In the genomic region with DNA sequence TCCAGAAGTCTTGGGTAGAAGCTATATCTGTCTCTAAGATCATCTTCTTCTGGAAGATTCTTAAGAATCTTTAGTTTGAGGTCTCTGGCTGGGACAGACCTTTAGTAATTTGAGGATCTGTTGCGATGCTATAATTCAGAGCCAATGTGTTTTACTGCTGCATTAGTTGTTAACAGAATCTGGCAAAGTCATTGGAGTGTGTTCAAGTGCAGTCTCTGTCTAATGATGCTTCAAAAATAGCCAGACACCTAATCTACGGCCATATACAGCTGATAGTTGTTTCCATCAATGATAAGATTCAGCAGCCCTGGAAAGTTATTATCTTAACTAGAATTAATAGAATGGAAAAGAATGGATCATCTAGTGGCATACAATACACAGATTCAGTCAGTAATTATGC, we compare ENCODE assay signal across 20 cellular contexts.
DNase-seq lines count a peak whose midpoint lies in the region; ATAC-seq, FAIRE-seq and TF ChIP-seq lines count a peak whose summit lies in the region.
"Had no signal": no experiment of that assay in that cellular context is flagged by ENCODE, and none has a peak within 500 bp of the region (broad histone marks: within the 10 kb centered on the region; RNA-seq: fewer than 3 reads in every experiment).

No MANE protein-coding gene starts in this region.

- H3K79me2 ChIP-seq in GM12878 (ENCODE audit: control insufficient read depth, insufficient read depth, low read length) = no peaks in the 10 kb centered on the region; the same call in 1 of the 2 replicates

- H4K20me1 ChIP-seq in GM12878 (ENCODE audit: control insufficient read depth, insufficient read depth) = no peaks in the 10 kb centered on the region

- no peak overlapping the region for H3K9ac ChIP-seq in GM12878 (ENCODE audit: control insufficient read depth, insufficient read depth, low read length)

- DNase-seq in Right ventricle myocardium superior = no peak
- no peak for DNase-seq in cardiac septum (ENCODE audit: low spot score)
- no peak for DNase-seq in GM12878 (ENCODE audit: low read depth, low spot score)
- peak; percentile 9 for DNase-seq in left kidney (ENCODE audit: low read depth, low spot score)
- no peak for DNase-seq in transverse colon
- DNase-seq: CD4-positive, alpha-beta memory T cell; DMS153; KG1; NCI-H1417; NCI-H187; NCI-H2171 treated with DMSO at 0.1 percent for 48 hours; NCI-H446 treated with DMSO at 0.1 percent for 48 hours; NK-92 treated with Interleukin-12 subunit alpha and Interleukin-12 subunit beta, amount 100 ng/mL, for 24 hours; Peyer's patch; SHP77 had no signal

- RAD21 ChIA-PET in GM12878 (lab: Charles Lee; ENCODE audit: unreplicated experiment) = no interaction called here

- no peak overlapping the region for H3K4me3 ChIP-seq in GM12878
- H3K4me3 ChIP-seq in transverse colon = no peak overlapping the region
- H3K4me3 ChIP-seq: Peyer's patch, SK-N-MC had no signal

- no TSS peak for BruUV-seq in GM12878 (replicated peaks; lab: Mats Ljungman, UMichigan)

- no peak overlapping the region for H2AFZ ChIP-seq in GM12878 (ENCODE audit: control insufficient read depth, low read depth, low read length)

- H3K9me3 ChIP-seq in GM12878 (replicated peaks; ENCODE audit: control insufficient read depth, insufficient read depth, low read length) (no peaks in the 10 kb centered on the region), transverse colon (no peaks in the 10 kb centered on the region)
- H3K9me3 ChIP-seq: Peyer's patch had no signal

- TF ChIP-seq RAD21 in GM12878 (IDR thresholded peaks at IDR 0.05; ENCODE audit: insufficient read depth, low read depth, low read length) = no peak

- no peak for TF ChIP-seq CTCF in GM12878 (IDR thresholded peaks at IDR 0.05 in 2 of 3, conservative IDR thresholded peaks at IDR 0.05 in 1 of 3; ENCODE audit: control insufficient read depth in 2 of 3, extremely low read depth in 1 of 3, insufficient read depth in 1 of 3, low read depth in 3 of 3, low read length in 3 of 3)
- no peak for TF ChIP-seq CTCF in transverse colon (IDR thresholded peaks at IDR 0.05)

- no peak overlapping the region for H3K4me2 ChIP-seq in GM12878 (ENCODE audit: control insufficient read depth, insufficient read depth)

- H3K27ac ChIP-seq in GM12878 (ENCODE audit: control insufficient read depth, insufficient read depth) (no peak overlapping the region), transverse colon (peak overlapping the region in 3 of 4 donors; percentile 9 to 44 (median 26))
- H3K27ac ChIP-seq: Peyer's patch, SK-N-MC had no signal

- no peak for FAIRE-seq in GM12878 (lab: Jason Lieb, UNC)
- FAIRE-seq: HepG2 had no signal

- TF ChIP-seq POLR2A in GM12878 (IDR thresholded peaks at IDR 0.05; ENCODE audit: low read depth, low read length) = no peak
- TF ChIP-seq POLR2A in transverse colon (IDR thresholded peaks at IDR 0.05) = no peak

- CTCF ChIA-PET in GM12878 (lab: Yijun Ruan, JAX) = no interaction called here

- no peaks in the 10 kb centered on the region for H3K36me3 ChIP-seq in GM12878 (ENCODE audit: control insufficient read depth in 2 of 2, insufficient read depth in 2 of 2, low read length in 1 of 2)
- no peaks in the 10 kb centered on the region for H3K36me3 ChIP-seq in transverse colon
- H3K36me3 ChIP-seq: Peyer's patch had no signal

- in situ Hi-C loops in GM12878 (cut with MboI) = no loop called here
- in situ Hi-C loops in transverse colon (cut with MboI; ENCODE audit: low pct_ligation_motif_present in 1 of 4, low pct_unique_long_range_greater_than_20kb in 1 of 4, low sequenced_read_pairs in 3 of 4) = no loop called here

- SMC1A ChIA-PET in GM12878 (lab: Charles Lee; ENCODE audit: uncharacterized antibody, unreplicated experiment) = interaction anchor here (0.9 to 1.1 kb wide), 3 partner anchors 33 to 140 kb away, joined by 3 read pairs; no protein-coding TSS in a partner anchor

- TF ChIP-seq EP300 in GM12878 (IDR thresholded peaks at IDR 0.05; ENCODE audit: borderline replicate concordance in 1 of 2, control insufficient read depth in 1 of 2, low read depth in 2 of 2, low read length in 2 of 2) (no peak), transverse colon (IDR thresholded peaks at IDR 0.05; ENCODE audit: low read depth) (no peak)

- intact Hi-C loops in Right ventricle myocardium superior (cut with DNase I) (no loop called here), cardiac septum (cut with DNase I) (no loop called here), GM12878 (cut with micrococcal nuclease; ENCODE audit: unreplicated experiment) (loop anchor here (5.0 kb wide), 1 partner anchor 69 kb away; no protein-coding TSS in a partner anchor), transverse colon (cut with DNase I; ENCODE audit: low total_unique reads) (no loop called here)

- POLR2A ChIA-PET in GM12878 (lab: Charles Lee) = no interaction called here

- H3K4me1 ChIP-seq in GM12878 (ENCODE audit: control insufficient read depth, insufficient read depth, low read length) = no peaks in the 10 kb centered on the region
- peaks cover 0 to 39% (median 7%) of the 10 kb centered on the region in 4 donors for H3K4me1 ChIP-seq in transverse colon

- ATAC-seq in Right ventricle myocardium superior (ENCODE audit: poor library complexity) (peak; percentile 36), GM12878 (0 out of 3 replicates have a peak, but pooled peaks have one; percentile 16), GM19452 (IDR thresholded peaks at IDR 0.05; ENCODE audit: unreplicated experiment) (no peak), GM18858 (IDR thresholded peaks at IDR 0.05; ENCODE audit: unreplicated experiment) (no peak), HG03442 (IDR thresholded peaks at IDR 0.05; ENCODE audit: unreplicated experiment) (no peak)
- ATAC-seq: HepG2 had no signal

- H3K27me3 ChIP-seq in GM12878 (replicated peaks in 1 of 2; ENCODE audit: control insufficient read depth in 2 of 2, insufficient read depth in 2 of 2, low read length in 1 of 2) = no peaks in the 10 kb centered on the region
- H3K27me3 ChIP-seq in transverse colon = no peaks in the 10 kb centered on the region
- H3K27me3 ChIP-seq: Peyer's patch had no signal

- 97% methylated on average over 2 of the region's 2 CpGs for WGBS in GM12878 (ENCODE audit: insufficient coverage, insufficient replicate concordance, low lambda C conversion rate, missing lambda C conversion rate)
- WGBS in transverse colon (ENCODE audit: low coverage in 1 of 2), 2 donors = 77 to 78% methylated on average over 2 of the region's 2 CpGs

TF ChIP-seq in GM12878, 131 proteins besides CTCF, POLR2A, EP300 and RAD21:
- no peak for TF ChIP-seq SIX5 (IDR thresholded peaks at IDR 0.05; ENCODE audit: low read depth, low read length, severe bottlenecking)
- no peak for TF ChIP-seq CEBPB (IDR thresholded peaks at IDR 0.05; ENCODE audit: borderline replicate concordance in 1 of 2, low read depth in 2 of 2, low read length in 2 of 2)

Comparison
In these comparisons a context has a peak if more than half of its experiments do, and no peak if none do; other contexts are left out.
1. ATAC-seq: peak in Right ventricle myocardium superior (single experiment) and GM12878 (single experiment); none in GM19452 (single experiment), GM18858 (single experiment) and HG03442 (single experiment).